In genomic region chr6:20172842-20173456, GRCh38 we compare ENCODE assay signal across 21 cellular contexts.
"Had no signal": no experiment of that assay in that cellular context is flagged by ENCODE, and none has a peak within 500 bp of the region (broad histone marks: within the 10 kb centered on the region; RNA-seq: fewer than 3 reads in every experiment).

No MANE protein-coding gene starts in this region.

- H3K4me3 ChIP-seq: left lung, pancreas, thyroid gland, vagina had no signal

- H3K27ac ChIP-seq: brain microvascular endothelial cell, foreskin keratinocyte, pancreas, thyroid gland, vagina had no signal

- H3K27me3 ChIP-seq: brain microvascular endothelial cell, foreskin keratinocyte, left lung, pancreas, thyroid gland, vagina had no signal

- H3K9me3 ChIP-seq: left lung, pancreas, thyroid gland, vagina had no signal

- DNase-seq: activated CD4-positive, alpha-beta memory T cell treated with anti-CD3 and anti-CD28 coated beads, Interleukin-2, amount 10 ng/mL, durations not matched to agents 7 days and 5 days; activated CD4-positive, CD25-positive, alpha-beta regulatory T cell treated with anti-CD3 and anti-CD28 coated beads, Interleukin-2, amount 50 U/mL, for 72 hours; activated CD8-positive, alpha-beta memory T cell treated with anti-CD3 and anti-CD28 coated beads, Interleukin-2, amount 50 U/mL, for 4 hours; anterior cingulate cortex; brain microvascular endothelial cell; cerebellar nuclear complex; effector memory CD4-positive, alpha-beta T cell; foreskin keratinocyte; glutamatergic neuron; hypothalamus; kidney; left lung; naive B cell; pancreas; stimulated activated CD4-positive, alpha-beta T cell treated with anti-CD3 and anti-CD28 coated beads, Interleukin-12 subunit alpha, Interleukin-12 subunit beta, amount 100 ng/mL, for 4 hours; stimulated activated CD4-positive, alpha-beta T cell treated with anti-CD3 and anti-CD28 coated beads, Interleukin-2, amount 100 ng/mL, for 24 hours; SW 1271; T1000; thyroid gland had no signal

- H3K36me3 ChIP-seq: brain microvascular endothelial cell, left lung, pancreas, thyroid gland, vagina had no signal

- ATAC-seq: foreskin keratinocyte had no signal

- H3K4me1 ChIP-seq: foreskin keratinocyte, pancreas had no signal

- H3K36me3 Mint-ChIP-seq: activated naive CD4-positive, alpha-beta T cell treated with anti-CD3 and anti-CD28 coated beads, Interleukin-2, amount 50 U/mL, for 24 hours; naive B cell had no signal

- H3K9me3 Mint-ChIP-seq: activated CD4-positive, alpha-beta memory T cell treated with anti-CD3 and anti-CD28 coated beads, Interleukin-2, amount 10 ng/mL, durations not matched to agents 7 days and 5 days; activated naive CD4-positive, alpha-beta T cell treated with anti-CD3 and anti-CD28 coated beads, Interleukin-2, amount 50 U/mL, for 24 hours; naive B cell had no signal

- H3K27me3 Mint-ChIP-seq: activated CD4-positive, alpha-beta memory T cell treated with anti-CD3 and anti-CD28 coated beads, Interleukin-2, amount 10 ng/mL, durations not matched to agents 7 days and 5 days; activated naive CD4-positive, alpha-beta T cell treated with anti-CD3 and anti-CD28 coated beads, Interleukin-2, amount 50 U/mL, for 24 hours; naive B cell had no signal
